8 cellular contexts compared by ENCODE assay signal in the genomic region with DNA sequence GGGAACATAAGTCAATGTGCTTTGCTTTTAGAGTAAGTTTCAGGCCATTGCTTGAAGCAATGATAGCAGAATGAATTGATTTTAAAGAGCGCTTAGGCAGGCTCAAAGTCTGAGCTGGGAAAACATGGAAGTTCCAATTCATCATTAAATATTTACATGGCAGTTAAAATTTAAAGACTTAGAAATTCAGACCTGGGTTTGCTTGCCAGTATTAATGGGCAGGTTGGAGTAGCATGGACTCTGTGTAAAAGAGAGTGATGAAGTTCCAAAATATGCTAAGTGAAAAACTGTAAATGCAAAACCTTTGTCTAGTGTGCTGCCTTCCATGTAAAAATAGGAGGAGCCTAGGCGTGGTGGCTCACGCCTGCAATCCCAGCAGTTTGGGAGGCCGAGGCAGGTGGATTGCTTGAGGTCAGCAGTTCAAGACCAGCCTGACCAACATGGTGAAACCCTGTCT.
"Had no signal": no experiment of that assay in that cellular context is flagged by ENCODE, and none has a peak within 500 bp of the region (broad histone marks: within the 10 kb centered on the region; RNA-seq: fewer than 3 reads in every experiment).

No MANE protein-coding gene starts in this region.

- H2AFZ ChIP-seq: GM23248 had no signal

- DNase-seq: GM23248, GOT3, H7, HFFc6, IMR-90 had no signal

- H3K4me3 ChIP-seq: GM23248, HAP-1 had no signal

- H3K9ac ChIP-seq: GM23248 had no signal

- H3K36me3 ChIP-seq: HAP-1 had no signal

- ATAC-seq: HCT116 had no signal

- H3K4me1 ChIP-seq: HAP-1 had no signal

- H3K9me3 ChIP-seq: HAP-1 had no signal

- H3K27ac ChIP-seq: GM23248, HL-60 had no signal
